ENCODE assay signal across 8 cellular contexts in the genomic region with DNA sequence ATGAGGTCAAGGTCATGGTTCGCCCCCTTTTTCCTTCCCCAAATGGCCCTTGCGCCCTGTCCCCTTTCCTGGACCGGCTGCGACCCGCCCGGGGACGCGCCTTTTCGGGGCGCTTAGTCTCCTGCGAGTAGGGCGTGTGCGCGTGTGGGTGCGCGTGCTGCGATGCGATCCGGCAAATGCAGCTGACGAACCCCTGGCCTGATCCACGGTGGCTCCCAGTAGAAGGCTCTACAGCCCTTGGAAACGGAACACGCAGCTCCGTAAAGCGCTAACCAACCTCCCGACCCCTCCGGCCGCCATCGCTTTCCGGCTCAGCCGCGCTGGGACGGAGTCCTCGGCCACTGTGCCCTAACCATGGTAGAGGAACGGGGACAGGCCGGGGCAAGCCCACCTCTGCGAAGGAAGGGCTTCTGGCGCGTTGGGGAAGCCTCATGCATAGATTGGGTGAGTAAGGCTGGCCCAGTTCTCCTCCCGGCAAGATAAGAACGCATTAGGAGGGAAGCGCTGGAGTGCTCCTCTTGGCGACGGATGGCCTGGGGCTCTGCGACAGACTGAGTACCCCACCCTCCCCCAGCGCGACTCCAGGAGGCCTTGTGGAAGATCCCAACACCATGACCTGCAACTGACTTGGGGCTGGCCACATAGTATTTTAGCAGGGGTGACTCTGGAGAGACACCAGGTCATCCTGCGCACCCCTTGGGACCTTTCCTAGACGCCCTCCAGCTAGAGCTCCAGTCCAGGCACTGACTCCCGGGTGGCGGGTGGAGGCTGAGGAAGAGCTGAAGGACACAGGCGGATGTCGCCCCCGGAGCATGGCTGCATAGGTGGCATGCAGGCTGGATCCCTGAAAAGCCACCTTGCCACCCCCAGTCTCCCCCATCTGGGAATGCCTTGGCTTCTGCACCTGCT. TPM values are rescaled to one million over a fixed set of nuclear protein-coding genes. Genes with fewer than 3 reads are reported as not detected.
DNase-seq lines count a peak whose midpoint lies in the region; ATAC-seq and TF ChIP-seq lines count a peak whose summit lies in the region.

No MANE protein-coding gene starts in this region.

- peak overlapping the region; percentile 73 for H3K4me3 ChIP-seq in ACC112 (ENCODE audit: low read depth, low read length)

- peaks cover 48% of the 10 kb centered on the region for H3K27me3 ChIP-seq in ACC112 (ENCODE audit: insufficient read depth, low read length)

- H3K36me3 ChIP-seq in ACC112 (ENCODE audit: insufficient read depth, low read length) = no peaks in the 10 kb centered on the region

- no peaks in the 10 kb centered on the region for H3K4me1 ChIP-seq in ACC112 (ENCODE audit: control insufficient read depth, insufficient read depth, low read length, unreplicated experiment)

- peak overlapping the region; percentile 89 for H3K4me3 Mint-ChIP-seq in chondrocyte (ENCODE audit: unreplicated experiment)
- H3K4me3 Mint-ChIP-seq in mesothelial cell of epicardium = peak overlapping the region; percentile 77

- no peak for TF ChIP-seq CTCF in chondrocyte (IDR thresholded peaks at IDR 0.05)
- TF ChIP-seq CTCF in mesothelial cell of epicardium (IDR thresholded peaks at IDR 0.05; ENCODE audit: unreplicated experiment) = no peak

- H3K27ac Mint-ChIP-seq in chondrocyte (ENCODE audit: unreplicated experiment) (no peak overlapping the region), mesothelial cell of epicardium (no peak overlapping the region)

- ATAC-seq in HG02610 (IDR thresholded peaks at IDR 0.05; ENCODE audit: unreplicated experiment) (no peak), GM18870 (IDR thresholded peaks at IDR 0.05; ENCODE audit: unreplicated experiment) (no peak), GM18867 (IDR thresholded peaks at IDR 0.05; ENCODE audit: unreplicated experiment) (no peak)

- H3K4me1 Mint-ChIP-seq in chondrocyte (ENCODE audit: low read depth) (peaks cover 22% of the 10 kb centered on the region), mesothelial cell of epicardium (peaks cover 8% of the 10 kb centered on the region)

- H3K9me3 Mint-ChIP-seq in chondrocyte (ENCODE audit: low read depth) (no peaks in the 10 kb centered on the region), mesothelial cell of epicardium (no peaks in the 10 kb centered on the region)

- H2AFZ ChIP-seq in ACC112 (ENCODE audit: low read length, unreplicated experiment) = peak overlapping the region; percentile 25

- no peak overlapping the region for H3K27ac ChIP-seq in ACC112 (ENCODE audit: low read depth, low read length)

- H3K27me3 Mint-ChIP-seq in chondrocyte (ENCODE audit: low read depth) = peaks cover 10% of the 10 kb centered on the region
- peaks cover 87% of the 10 kb centered on the region for H3K27me3 Mint-ChIP-seq in mesothelial cell of epicardium (ENCODE audit: low read depth)

- no peak for TF ChIP-seq EP300 in Ishikawa (IDR thresholded peaks at IDR 0.05; ENCODE audit: borderline replicate concordance)

- no peak for DNase-seq in chondrocyte (ENCODE audit: low spot score)
- DNase-seq in mesothelial cell of epicardium (ENCODE audit: low spot score in 2 of 2, unreplicated experiment in 2 of 2) = no peak
- DNase-seq in nucleus accumbens (lab: John Stamatoyannopoulos, UW) = no peak

- H3K36me3 Mint-ChIP-seq in chondrocyte (ENCODE audit: low read depth) = no peaks in the 10 kb centered on the region
- H3K36me3 Mint-ChIP-seq in mesothelial cell of epicardium = no peaks in the 10 kb centered on the region

- no peaks in the 10 kb centered on the region for H3K79me2 ChIP-seq in ACC112 (ENCODE audit: control insufficient read depth, insufficient read depth, low read length, unreplicated experiment)

- no peak for TF ChIP-seq RAD21 in Ishikawa (IDR thresholded peaks at IDR 0.05; ENCODE audit: low read depth)

TF ChIP-seq in Ishikawa, 13 proteins besides CTCF, POLR2A, EP300 and RAD21:
- TF ChIP-seq CEBPB (IDR thresholded peaks at IDR 0.05) = no peak
- no peak for TF ChIP-seq TEAD4 (IDR thresholded peaks at IDR 0.05)
- TF ChIP-seq TCF12 (IDR thresholded peaks at IDR 0.05; ENCODE audit: low read depth) = no peak
- TF ChIP-seq TAF1 (IDR thresholded peaks at IDR 0.05; ENCODE audit: low read depth) = 0 out of 2 replicates have a peak, but pooled peaks have one; percentile 17
- no peak for TF ChIP-seq ZBTB7A (IDR thresholded peaks at IDR 0.05; ENCODE audit: low read depth)
TF ChIP-seq in Ishikawa: peak in this region for 1.

RNA-seq across cellular contexts. Expression of a gene that starts 1.1 kb away (rescaled TPM):
- 4.2 to 4.9 TPM (median 4.3 TPM) in 3 replicates for total RNA-seq in chondrocyte
- total RNA-seq in mesothelial cell of epicardium = 1.0 to 2.5 TPM (median 1.9 TPM) in 3 replicates

RNA-seq across cellular contexts. Expression of a gene that starts 30.8 kb away (rescaled TPM):
- 35.1 to 43.4 TPM (median 41.5 TPM) in 3 replicates for total RNA-seq in chondrocyte
- total RNA-seq in mesothelial cell of epicardium = 54.7 to 59.3 TPM (median 57.6 TPM) in 3 replicates

RNA-seq across cellular contexts. Expression of a gene that starts 35.6 kb away (rescaled TPM):
- total RNA-seq in chondrocyte (61.8 to 69.7 TPM (median 62.6 TPM) in 3 replicates), mesothelial cell of epicardium (62.7 to 63.0 TPM (median 63.0 TPM) in 3 replicates)
